ENCODE assay signal across 24 cellular contexts in the genomic region with DNA sequence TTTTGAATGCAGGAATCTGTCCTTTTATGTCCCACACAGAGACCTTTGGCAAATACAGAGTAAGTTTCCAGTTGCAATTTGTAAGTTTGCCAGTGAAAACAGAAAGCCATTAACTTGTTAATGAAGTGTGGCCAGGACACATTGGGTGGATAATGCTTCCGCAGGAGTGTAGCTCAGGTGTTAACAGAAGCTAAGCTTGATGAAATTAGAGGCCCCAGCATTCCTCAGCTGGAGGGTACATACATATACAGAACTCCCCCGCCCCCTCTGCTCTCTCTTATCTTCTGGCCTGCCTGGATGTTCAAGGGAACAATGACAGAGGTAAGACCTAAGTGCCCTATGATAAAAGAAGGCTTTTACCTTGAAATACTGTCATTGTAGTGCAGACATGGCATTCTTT. TPM values are rescaled to one million over a fixed set of nuclear protein-coding genes. Genes with fewer than 3 reads are reported as not detected.
DNase-seq lines count a peak whose midpoint lies in the region; ATAC-seq and TF ChIP-seq lines count a peak whose summit lies in the region.
"Had no signal": no experiment of that assay in that cellular context is flagged by ENCODE, and none has a peak within 500 bp of the region (broad histone marks: within the 10 kb centered on the region; RNA-seq: fewer than 3 reads in every experiment).

No MANE protein-coding gene starts in this region.

- H3K4me3 ChIP-seq in mesenchymal stem cell (ENCODE audit: insufficient read depth in 1 of 2, low read depth in 1 of 2, low read length in 2 of 2), result no peak overlapping the region
- H3K4me3 ChIP-seq: adrenal gland, breast epithelium, ovary, sigmoid colon had no signal

- H3K4me2 ChIP-seq in mesenchymal stem cell (ENCODE audit: low read length, poor library complexity, severe bottlenecking), result no peak overlapping the region

- H3K27ac Mint-ChIP-seq in osteocyte (ENCODE audit: unreplicated experiment), result no peak overlapping the region
- H3K27ac Mint-ChIP-seq: activated CD4-positive, alpha-beta memory T cell treated with anti-CD3 and anti-CD28 coated beads, Interleukin-2, amount 10 ng/mL, durations not matched to agents 7 days and 5 days; memory B cell; naive thymus-derived CD4-positive, alpha-beta T cell had no signal

- no peak overlapping the region for H2BK15ac ChIP-seq in mesenchymal stem cell (ENCODE audit: low read depth, poor library complexity, severe bottlenecking)

- H2BK12ac ChIP-seq in mesenchymal stem cell (ENCODE audit: low read length in 2 of 2), result no peak overlapping the region

- H3K36me3 ChIP-seq in mesenchymal stem cell (ENCODE audit: control insufficient read depth in 1 of 2, insufficient read depth in 2 of 2, low read depth in 1 of 2, low read length in 2 of 2), result no peaks in the 10 kb centered on the region
- H3K36me3 ChIP-seq: adrenal gland, breast epithelium, ovary, sigmoid colon had no signal

- no peak overlapping the region for H3K27ac ChIP-seq in mesenchymal stem cell (ENCODE audit: low read length, poor library complexity, severe bottlenecking)
- H3K27ac ChIP-seq: breast epithelium, ovary, sigmoid colon had no signal

- H2AK5ac ChIP-seq in mesenchymal stem cell (ENCODE audit: low read length, severe bottlenecking), result no peak overlapping the region

- no peak overlapping the region for H2BK5ac ChIP-seq in mesenchymal stem cell (ENCODE audit: low read depth, low read length, poor library complexity, severe bottlenecking)

- no peak overlapping the region for H3K4ac ChIP-seq in mesenchymal stem cell (ENCODE audit: low read depth in 1 of 2, low read length in 2 of 2)

- peaks cover 11% of the 10 kb centered on the region for H3K27me3 Mint-ChIP-seq in osteocyte (ENCODE audit: unreplicated experiment)

- no peak overlapping the region for H2AFZ ChIP-seq in mesenchymal stem cell (ENCODE audit: low read depth, low read length)

- peaks cover 5% of the 10 kb centered on the region for H3K4me1 ChIP-seq in mesenchymal stem cell (ENCODE audit: control insufficient read depth, insufficient read depth, low read depth, low read length)
- H3K4me1 ChIP-seq: breast epithelium, sigmoid colon had no signal

- H3K9ac ChIP-seq in mesenchymal stem cell (ENCODE audit: low read length), result no peak overlapping the region

- no peak for ATAC-seq in GM18511 (IDR thresholded peaks at IDR 0.05; ENCODE audit: unreplicated experiment)
- ATAC-seq: naive thymus-derived CD4-positive, alpha-beta T cell; SK-N-SH treated with all-trans-retinoic acid at 6 μM for 48 hours had no signal

- DNase-seq in NCI-H82 (lab: John Stamatoyannopoulos, UW) (peak; percentile 2), NCI-H82 treated with DMSO at 0.1 percent for 48 hours (lab: John Stamatoyannopoulos, UW; ENCODE audit: unreplicated experiment) (no peak), HuH-7.5 (ENCODE audit: low spot score) (peak; percentile 52), iPS DF 19.7 (ENCODE audit: low read depth, low spot score) (peak; percentile 96), osteocyte (ENCODE audit: extremely low spot score, unreplicated experiment) (peak; percentile 38), mesenchymal stem cell (no peak)
- no peak for DNase-seq in stimulated activated CD4-positive, alpha-beta T cell treated with anti-CD3 and anti-CD28 coated beads, Interleukin-2, amount 100 ng/mL, for 48 hours
- DNase-seq: ACHN; activated CD4-positive, alpha-beta memory T cell treated with anti-CD3 and anti-CD28 coated beads, Interleukin-2, amount 10 ng/mL, durations not matched to agents 7 days and 5 days; activated T-cell treated with anti-CD3 and anti-CD28 coated beads for 4 hours; adrenal gland; C1 segment of cervical spinal cord; Kasumi-1; naive thymus-derived CD4-positive, alpha-beta T cell; NCI-H1092; ovary; sigmoid colon had no signal

- peaks cover 1% of the 10 kb centered on the region for H3K36me3 Mint-ChIP-seq in osteocyte (ENCODE audit: unreplicated experiment)
- H3K36me3 Mint-ChIP-seq: naive thymus-derived CD4-positive, alpha-beta T cell had no signal

- peaks cover 10% of the 10 kb centered on the region for H3K4me1 Mint-ChIP-seq in osteocyte (ENCODE audit: unreplicated experiment)
- H3K4me1 Mint-ChIP-seq: memory B cell had no signal

- H3K18ac ChIP-seq in mesenchymal stem cell (ENCODE audit: low read depth in 1 of 2, low read length in 2 of 2), result no peak overlapping the region

- no peak overlapping the region for H3K23ac ChIP-seq in mesenchymal stem cell (ENCODE audit: low read length in 2 of 2)

- no peak for TF ChIP-seq CTCF in osteocyte (IDR thresholded peaks at IDR 0.05)

- no peak overlapping the region for H2BK120ac ChIP-seq in mesenchymal stem cell (ENCODE audit: low read depth, low read length)

- no peak overlapping the region for H3K4me3 Mint-ChIP-seq in osteocyte (ENCODE audit: unreplicated experiment)
- H3K4me3 Mint-ChIP-seq: activated CD4-positive, alpha-beta memory T cell treated with anti-CD3 and anti-CD28 coated beads, Interleukin-2, amount 10 ng/mL, durations not matched to agents 7 days and 5 days; memory B cell; naive thymus-derived CD4-positive, alpha-beta T cell had no signal

- WGBS in mesenchymal stem cell, result 43% methylated on average over 1 of the region's 2 CpGs

- H4K8ac ChIP-seq in mesenchymal stem cell (ENCODE audit: low read length), result no peak overlapping the region

- H3K14ac ChIP-seq in mesenchymal stem cell (ENCODE audit: low read length in 2 of 2), result no peak overlapping the region

- H3K27me3 ChIP-seq in mesenchymal stem cell (ENCODE audit: control insufficient read depth in 1 of 2, insufficient read depth in 1 of 2, low read length in 2 of 2), result peaks cover 16 to 17% of the 10 kb centered on the region in 2 experiments
- H3K27me3 ChIP-seq: adrenal gland, breast epithelium, ovary had no signal

- H3K9me3 ChIP-seq in mesenchymal stem cell (ENCODE audit: control insufficient read depth, low read length), result no peaks in the 10 kb centered on the region
- H3K9me3 ChIP-seq: adrenal gland, breast epithelium, ovary, sigmoid colon had no signal

- H4K91ac ChIP-seq in mesenchymal stem cell (ENCODE audit: low read length), result no peak overlapping the region

- no peaks in the 10 kb centered on the region for H3K9me3 Mint-ChIP-seq in osteocyte (ENCODE audit: unreplicated experiment)
- H3K9me3 Mint-ChIP-seq: activated CD4-positive, alpha-beta memory T cell treated with anti-CD3 and anti-CD28 coated beads, Interleukin-2, amount 10 ng/mL, durations not matched to agents 7 days and 5 days had no signal

- H3K79me1 ChIP-seq in mesenchymal stem cell (replicated peaks; ENCODE audit: low read length, poor library complexity, severe bottlenecking), result no peaks in the 10 kb centered on the region

RNA-seq across cellular contexts. Expression of gene LRRC2, which starts 8.2 kb away (rescaled TPM):
- total RNA-seq in osteocyte, result 1.2 and 1.5 TPM in 2 replicates
- 0.43 TPM for polyA plus RNA-seq in mesenchymal stem cell (2013, experiment 1 of 2)
- polyA plus RNA-seq in mesenchymal stem cell (2013, experiment 2 of 2), result 0.47 TPM

RNA-seq across cellular contexts. Expression of gene FAM240A, which starts 38.1 kb away (rescaled TPM):
- total RNA-seq in osteocyte, result not detected in 2 replicates
- polyA plus RNA-seq in mesenchymal stem cell (2013, experiment 1 of 2), result not detected
- polyA plus RNA-seq in mesenchymal stem cell (2013, experiment 2 of 2), result not detected
- total RNA-seq: activated CD4-positive, alpha-beta memory T cell treated with anti-CD3 and anti-CD28 coated beads, Interleukin-2, amount 10 ng/mL, durations not matched to agents 7 days and 5 days; breast epithelium; naive thymus-derived CD4-positive, alpha-beta T cell; RPMI7951; sigmoid colon; temporal lobe had no signal
- polyA plus RNA-seq: adrenal gland; keratinocyte; naive thymus-derived CD4-positive, alpha-beta T cell; ovary; sigmoid colon had no signal

Comparison
In these comparisons a context has a peak if more than half of its experiments do, and no peak if none do; other contexts are left out.
1. DNase-seq: peak in NCI-H82 (single experiment), HuH-7.5 (single experiment), iPS DF 19.7 (single experiment) and osteocyte (single experiment); none in NCI-H82 treated with DMSO at 0.1 percent for 48 hours (single experiment), mesenchymal stem cell (single experiment) and stimulated activated CD4-positive, alpha-beta T cell treated with anti-CD3 and anti-CD28 coated beads, Interleukin-2, amount 100 ng/mL, for 48 hours (0 of 2).